Comparison of ENCODE assay signal across 20 cellular contexts in the genomic region with DNA sequence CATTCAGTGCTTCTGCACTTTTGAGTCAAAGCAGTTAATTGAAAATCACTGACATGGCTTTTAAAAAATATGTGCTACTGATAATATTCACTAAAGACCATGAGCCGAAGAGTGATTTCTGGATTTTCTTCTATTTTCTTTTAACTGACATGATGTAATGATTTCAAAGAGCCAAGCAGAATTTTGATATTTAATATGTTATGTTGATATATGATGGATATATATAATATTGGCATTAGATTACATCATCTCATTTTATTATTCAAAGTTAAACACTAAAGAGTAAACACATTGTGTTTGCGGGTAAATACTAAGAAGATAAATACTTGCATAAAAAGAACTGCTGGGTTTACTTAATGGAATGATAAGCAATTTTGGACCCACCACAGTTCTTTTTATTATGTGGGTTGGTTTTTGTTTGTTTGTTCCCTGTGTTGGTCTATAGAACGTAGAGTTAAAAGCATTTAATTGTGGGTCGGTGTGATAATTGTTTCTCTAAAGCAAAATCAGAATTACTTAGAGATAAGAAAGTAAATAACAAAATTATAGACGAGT. TPM values are rescaled to one million over a fixed set of nuclear protein-coding genes. Genes with fewer than 3 reads are reported as not detected.
A peak's percentile ranks its signal among the peaks of the same experiment; 100 is the strongest.
DNase-seq lines count a peak whose midpoint lies in the region; ATAC-seq and TF ChIP-seq lines count a peak whose summit lies in the region.
"Had no signal": no experiment of that assay in that cellular context is flagged by ENCODE, and none has a peak within 500 bp of the region (broad histone marks: within the 10 kb centered on the region; RNA-seq: fewer than 3 reads in every experiment).

No MANE protein-coding gene starts in this region.

- POLR2A ChIA-PET in GM10248 (lab: Yijun Ruan, JAX), result no interaction called here

- H3K4me1 ChIP-seq in stomach, result no peaks in the 10 kb centered on the region

- TF ChIP-seq POLR2A in stomach (IDR thresholded peaks at IDR 0.05), result no peak

- WGBS in stomach, 5 donors, result 25 to 48% (median 41%) methylated on average over 5 of the region's 5 CpGs

- no peak overlapping the region for H3K27ac Mint-ChIP-seq in chondrocyte (ENCODE audit: unreplicated experiment)
- H3K27ac Mint-ChIP-seq: CD4-positive, alpha-beta T cell; GM23338; HFFc6 had no signal

- ATAC-seq in Right ventricle myocardium superior (ENCODE audit: poor library complexity), result no peak
- ATAC-seq: GM23338 had no signal

- peak overlapping the region; percentile 79 for H3K27ac ChIP-seq in 22Rv1
- no peak overlapping the region for H3K27ac ChIP-seq in stomach

- H3K4me3 ChIP-seq in LNCaP clone FGC (ENCODE audit: low read depth, low read length) (no peak overlapping the region), stomach (no peak overlapping the region)
- H3K4me3 ChIP-seq: GM12878, GM23338 had no signal

- intact Hi-C loops in stomach (cut with DNase I; ENCODE audit: low total_unique reads), result no loop called here
- intact Hi-C loops in Right ventricle myocardium superior (cut with DNase I), result no loop called here

- H3K36me3 ChIP-seq in stomach, result no peaks in the 10 kb centered on the region

- no peaks in the 10 kb centered on the region for H3K27me3 ChIP-seq in stomach

- no peaks in the 10 kb centered on the region for H3K4me1 Mint-ChIP-seq in chondrocyte (ENCODE audit: low read depth)

- TF ChIP-seq CTCF in 22Rv1 (IDR thresholded peaks at IDR 0.05) (no peak), LNCaP clone FGC (IDR thresholded peaks at IDR 0.05; ENCODE audit: control insufficient read depth, extremely low read depth, insufficient read depth) (no peak), stomach (IDR thresholded peaks at IDR 0.05) (no peak), chondrocyte (IDR thresholded peaks at IDR 0.05) (no peak), GM10248 (IDR thresholded peaks at IDR 0.05; ENCODE audit: control extremely low read depth, extremely low read depth, low read depth, missing control alignments) (no peak)

- H3K9me3 ChIP-seq in stomach, result no peaks in the 10 kb centered on the region

- H3K4me3 Mint-ChIP-seq in chondrocyte (ENCODE audit: unreplicated experiment), result no peak overlapping the region
- H3K4me3 Mint-ChIP-seq: CD4-positive, alpha-beta T cell; GM23338; HFFc6 had no signal

- CTCF ChIA-PET in GM10248 (lab: Yijun Ruan, JAX), result interaction anchor here (1.2 kb wide), 1 partner anchor 10 kb away, joined by 3 read pairs; no protein-coding TSS in a partner anchor

- peaks cover 15% of the 10 kb centered on the region for H3K27me3 Mint-ChIP-seq in chondrocyte (ENCODE audit: low read depth)
- H3K27me3 Mint-ChIP-seq: CD4-positive, alpha-beta T cell had no signal

- no peaks in the 10 kb centered on the region for H3K36me3 Mint-ChIP-seq in chondrocyte (ENCODE audit: low read depth)

- TF ChIP-seq EP300 in stomach (IDR thresholded peaks at IDR 0.05), result no peak

- DNase-seq in COR-L47 (lab: John Stamatoyannopoulos, UW), result peak; percentile 3
- peak; percentile 95 for DNase-seq in LNCaP clone FGC (ENCODE audit: low read depth)
- peak; percentile 74 for DNase-seq in NCI-H69 (lab: John Stamatoyannopoulos, UW)
- DNase-seq in stomach, result no peak
- no peak for DNase-seq in chondrocyte (ENCODE audit: low spot score)
- DNase-seq in GM10248 (ENCODE audit: extremely low spot score), result no peak
- DNase-seq in Right ventricle myocardium superior, result no peak
- DNase-seq: AML-193; CD4-positive, alpha-beta T cell; DMS153; DMS79; GDM1; HCEC 1CT; HFFc6; KG1 had no signal

- no peaks in the 10 kb centered on the region for H3K9me3 Mint-ChIP-seq in chondrocyte (ENCODE audit: low read depth)
- H3K9me3 Mint-ChIP-seq: CD4-positive, alpha-beta T cell; GM23338; HFFc6 had no signal

RNA-seq across cellular contexts. Expression of gene SPIC, which starts 0.7 kb away (rescaled TPM):
- total RNA-seq in stomach (1 to 10 TPM in 1 of 5 donors, under 1 TPM in 1, not detected in 3; 0.58 to 2.0 TPM), chondrocyte (not detected in 3 replicates), Right ventricle myocardium superior (not detected)
- under 1 TPM in 1 of 3 donors, not detected in 2; 0.18 TPM for polyA plus RNA-seq in stomach
- total RNA-seq: CD4-positive, alpha-beta T cell; Daoy; GM23338; HFFc6 had no signal
- polyA plus RNA-seq: BJ, GM23338 had no signal

Comparison
In these comparisons a context has a peak if more than half of its experiments do, and no peak if none do; other contexts are left out.
1. DNase-seq: peak in COR-L47 (single experiment), LNCaP clone FGC (single experiment) and NCI-H69 (single experiment); none in stomach (single experiment), chondrocyte (single experiment), GM10248 (single experiment) and Right ventricle myocardium superior (single experiment).